In genomic region chr1:119740261-119740660, GRCh38 we compare ENCODE assay signal across 29 cellular contexts. TPM values are rescaled to one million over a fixed set of nuclear protein-coding genes. Genes with fewer than 3 reads are reported as not detected.
"Had no signal": no experiment of that assay in that cellular context is flagged by ENCODE, and none has a peak within 500 bp of the region (broad histone marks: within the 10 kb centered on the region; RNA-seq: fewer than 3 reads in every experiment).

No MANE protein-coding gene starts in this region.

- H3K4me1 Mint-ChIP-seq: activated CD4-positive, alpha-beta T cell treated with anti-CD3 and anti-CD28 coated beads, Interleukin-2, amount 10 ng/mL, durations not matched to agents 7 days and 5 days had no signal

- H3K9me3 Mint-ChIP-seq: activated B cell treated with CpG ODN at 0.5 μM for 24 hours; activated CD4-positive, alpha-beta memory T cell treated with anti-CD3 and anti-CD28 coated beads for 36 hours; activated CD4-positive, alpha-beta T cell treated with anti-CD3 and anti-CD28 coated beads, Interleukin-2, amount 10 ng/mL, durations not matched to agents 7 days and 5 days; activated naive CD8-positive, alpha-beta T cell treated with anti-CD3 and anti-CD28 coated beads, Interleukin-2, amount 10 ng/mL, durations not matched to agents 7 days and 5 days; activated T-cell treated with anti-CD3 and anti-CD28 coated beads, Interleukin-2, amount 50 U/mL, for 72 hours; activated T-helper 2 cell treated with anti-CD3 and anti-CD28 coated beads, Interferon-gamma antibody, Interleukin-2, Interleukin-4, amounts not matched to agents 10 μg/mL and 5 μg/mL and 100 μg/mL, durations not matched to agents 14 hours and 24 hours and 36 hours; T-cell had no signal

- ATAC-seq: activated T-cell treated with anti-CD3 and anti-CD28 coated beads, Interleukin-2, amount 50 U/mL, for 72 hours; Panc1; Right ventricle myocardium inferior; T-cell had no signal

- H3K27me3 Mint-ChIP-seq: activated B cell treated with CpG ODN at 0.5 μM for 24 hours; activated CD4-positive, alpha-beta memory T cell treated with anti-CD3 and anti-CD28 coated beads for 36 hours; activated CD4-positive, alpha-beta T cell treated with anti-CD3 and anti-CD28 coated beads, Interleukin-2, amount 10 ng/mL, durations not matched to agents 7 days and 5 days; activated naive CD8-positive, alpha-beta T cell treated with anti-CD3 and anti-CD28 coated beads, Interleukin-2, amount 10 ng/mL, durations not matched to agents 7 days and 5 days; T-cell had no signal

- H3K27ac Mint-ChIP-seq: activated B cell treated with CpG ODN at 0.5 μM for 24 hours; activated CD4-positive, alpha-beta memory T cell treated with anti-CD3 and anti-CD28 coated beads for 36 hours; activated CD4-positive, alpha-beta T cell treated with anti-CD3 and anti-CD28 coated beads, Interleukin-2, amount 10 ng/mL, durations not matched to agents 7 days and 5 days; activated naive CD8-positive, alpha-beta T cell treated with anti-CD3 and anti-CD28 coated beads, Interleukin-2, amount 10 ng/mL, durations not matched to agents 7 days and 5 days; activated T-cell treated with anti-CD3 and anti-CD28 coated beads, Interleukin-2, amount 50 U/mL, for 72 hours; activated T-helper 2 cell treated with anti-CD3 and anti-CD28 coated beads, Interferon-gamma antibody, Interleukin-2, Interleukin-4, amounts not matched to agents 10 μg/mL and 5 μg/mL and 100 μg/mL, durations not matched to agents 14 hours and 24 hours and 36 hours; T-cell had no signal

- H3K27ac ChIP-seq: adrenal gland, SK-N-MC had no signal

- H3K9me3 ChIP-seq: adrenal gland had no signal

- H3K4me3 Mint-ChIP-seq: activated B cell treated with CpG ODN at 0.5 μM for 24 hours; activated CD4-positive, alpha-beta memory T cell treated with anti-CD3 and anti-CD28 coated beads for 36 hours; activated CD4-positive, alpha-beta T cell treated with anti-CD3 and anti-CD28 coated beads, Interleukin-2, amount 10 ng/mL, durations not matched to agents 7 days and 5 days; activated naive CD8-positive, alpha-beta T cell treated with anti-CD3 and anti-CD28 coated beads, Interleukin-2, amount 10 ng/mL, durations not matched to agents 7 days and 5 days; activated T-cell treated with anti-CD3 and anti-CD28 coated beads, Interleukin-2, amount 50 U/mL, for 72 hours; T-cell had no signal

- FAIRE-seq: TTC549 had no signal

- H3K4me3 ChIP-seq: adrenal gland, SK-N-MC had no signal

- DNase-seq: activated B cell treated with CpG ODN at 0.5 μM for 24 hours; activated CD4-positive, alpha-beta memory T cell treated with anti-CD3 and anti-CD28 coated beads for 36 hours; activated CD4-positive, alpha-beta T cell treated with anti-CD3 and anti-CD28 coated beads, Interleukin-2, amount 10 ng/mL, durations not matched to agents 7 days and 5 days; activated CD8-positive, alpha-beta memory T cell treated with anti-CD3 and anti-CD28 coated beads, Interleukin-2, amount 50 U/mL, for 4 hours; activated gamma-delta T cell treated with Interleukin-2 at 50 U/mL for 16 hours; activated naive CD4-positive, alpha-beta T cell treated with anti-CD3 and anti-CD28 coated beads, Interleukin-2, amount 50 U/mL, for 16 hours; activated naive CD8-positive, alpha-beta T cell treated with anti-CD3 and anti-CD28 coated beads, Interleukin-2, amount 10 ng/mL, durations not matched to agents 7 days and 5 days; activated T-cell treated with anti-CD3 and anti-CD28 coated beads, Interleukin-2, amount 50 U/mL, for 72 hours; adrenal gland; anterior cingulate cortex; Kasumi-1; KBM-7; NCI-H1105 treated with DMSO at 0.1 percent for 48 hours; NCI-H1436 treated with DMSO at 0.1 percent for 48 hours; NCI-H187; NCI-H2081; NCI-H510A treated with DMSO at 0.1 percent for 48 hours; NCI-H69; NK-92 treated with Interleukin-12 subunit alpha and Interleukin-12 subunit beta, amount 100 ng/mL, for 24 hours; OCI-M1; RPMI8226; T-cell; T-helper 2 cell; T1000 had no signal

- H3K36me3 ChIP-seq: adrenal gland had no signal

RNA-seq across cellular contexts. Expression of gene HMGCS2, which starts 28.4 kb away (rescaled TPM):
- total RNA-seq: activated B cell treated with CpG ODN at 0.5 μM for 24 hours; activated CD4-positive, alpha-beta memory T cell treated with anti-CD3 and anti-CD28 coated beads for 36 hours; activated CD4-positive, alpha-beta T cell treated with anti-CD3 and anti-CD28 coated beads, Interleukin-2, amount 10 ng/mL, durations not matched to agents 7 days and 5 days; activated naive CD8-positive, alpha-beta T cell treated with anti-CD3 and anti-CD28 coated beads, Interleukin-2, amount 10 ng/mL, durations not matched to agents 7 days and 5 days; activated T-cell treated with anti-CD3 and anti-CD28 coated beads, Interleukin-2, amount 50 U/mL, for 72 hours; activated T-helper 2 cell treated with anti-CD3 and anti-CD28 coated beads, Interferon-gamma antibody, Interleukin-2, Interleukin-4, amounts not matched to agents 10 μg/mL and 5 μg/mL and 100 μg/mL, durations not matched to agents 14 hours and 24 hours and 36 hours had no signal
